Comparison of ENCODE assay signal across 1 cellular context in the genomic region with DNA sequence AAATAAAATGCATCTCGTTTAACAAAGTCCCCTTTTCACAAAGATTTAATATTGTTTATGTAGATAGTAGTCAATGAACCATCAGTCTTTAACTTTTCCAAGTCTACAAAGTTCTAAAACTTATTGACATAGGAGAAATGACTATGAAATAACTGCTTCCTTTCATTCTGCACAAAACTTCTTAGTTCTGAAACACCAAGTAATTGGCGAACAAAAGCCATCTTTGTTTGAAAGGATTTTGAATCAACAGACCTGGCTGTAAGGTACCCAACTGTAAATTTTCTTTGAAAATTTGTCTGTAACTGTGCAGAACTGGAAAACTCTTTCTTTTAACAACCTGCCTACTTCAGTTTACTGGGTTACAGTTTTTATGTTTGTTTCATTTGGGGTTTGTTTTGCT.
TF ChIP-seq lines count a peak whose summit lies in the region.

No MANE protein-coding gene starts in this region.

TF ChIP-seq in HCT116, 20 proteins besides CTCF, POLR2A, EP300 and RAD21:
- TF ChIP-seq MAX (IDR thresholded peaks at IDR 0.05), result no peak
- TF ChIP-seq EGR1 (IDR thresholded peaks at IDR 0.05; ENCODE audit: low read depth), result no peak
- no peak for TF ChIP-seq ZNF274 (IDR thresholded peaks at IDR 0.05; ENCODE audit: low read depth, low read length)
- TF ChIP-seq, protein P1, sequence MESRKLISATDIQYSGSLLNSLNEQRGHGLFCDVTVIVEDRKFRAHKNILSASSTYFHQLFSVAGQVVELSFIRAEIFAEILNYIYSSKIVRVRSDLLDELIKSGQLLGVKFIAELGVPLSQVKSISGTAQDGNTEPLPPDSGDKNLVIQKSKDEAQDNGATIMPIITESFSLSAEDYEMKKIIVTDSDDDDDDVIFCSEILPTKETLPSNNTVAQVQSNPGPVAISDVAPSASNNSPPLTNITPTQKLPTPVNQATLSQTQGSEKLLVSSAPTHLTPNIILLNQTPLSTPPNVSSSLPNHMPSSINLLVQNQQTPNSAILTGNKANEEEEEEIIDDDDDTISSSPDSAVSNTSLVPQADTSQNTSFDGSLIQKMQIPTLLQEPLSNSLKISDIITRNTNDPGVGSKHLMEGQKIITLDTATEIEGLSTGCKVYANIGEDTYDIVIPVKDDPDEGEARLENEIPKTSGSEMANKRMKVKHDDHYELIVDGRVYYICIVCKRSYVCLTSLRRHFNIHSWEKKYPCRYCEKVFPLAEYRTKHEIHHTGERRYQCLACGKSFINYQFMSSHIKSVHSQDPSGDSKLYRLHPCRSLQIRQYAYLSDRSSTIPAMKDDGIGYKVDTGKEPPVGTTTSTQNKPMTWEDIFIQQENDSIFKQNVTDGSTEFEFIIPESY (IDR thresholded peaks at IDR 0.05; ENCODE audit: extremely low read depth, insufficient replicate concordance, low read length), result no peak
- no peak for TF ChIP-seq TCF7L2 (IDR thresholded peaks at IDR 0.05; ENCODE audit: borderline replicate concordance, extremely low read depth, insufficient read depth, insufficient read length)
- no peak for TF ChIP-seq ZFX (IDR thresholded peaks at IDR 0.05)
- TF ChIP-seq JUND (IDR thresholded peaks at IDR 0.05), result no peak
- TF ChIP-seq SP1 (IDR thresholded peaks at IDR 0.05; ENCODE audit: low read depth), result no peak
- TF ChIP-seq CBX3 (IDR thresholded peaks at IDR 0.05; ENCODE audit: low read depth), result no peak
- TF ChIP-seq, protein P2, sequence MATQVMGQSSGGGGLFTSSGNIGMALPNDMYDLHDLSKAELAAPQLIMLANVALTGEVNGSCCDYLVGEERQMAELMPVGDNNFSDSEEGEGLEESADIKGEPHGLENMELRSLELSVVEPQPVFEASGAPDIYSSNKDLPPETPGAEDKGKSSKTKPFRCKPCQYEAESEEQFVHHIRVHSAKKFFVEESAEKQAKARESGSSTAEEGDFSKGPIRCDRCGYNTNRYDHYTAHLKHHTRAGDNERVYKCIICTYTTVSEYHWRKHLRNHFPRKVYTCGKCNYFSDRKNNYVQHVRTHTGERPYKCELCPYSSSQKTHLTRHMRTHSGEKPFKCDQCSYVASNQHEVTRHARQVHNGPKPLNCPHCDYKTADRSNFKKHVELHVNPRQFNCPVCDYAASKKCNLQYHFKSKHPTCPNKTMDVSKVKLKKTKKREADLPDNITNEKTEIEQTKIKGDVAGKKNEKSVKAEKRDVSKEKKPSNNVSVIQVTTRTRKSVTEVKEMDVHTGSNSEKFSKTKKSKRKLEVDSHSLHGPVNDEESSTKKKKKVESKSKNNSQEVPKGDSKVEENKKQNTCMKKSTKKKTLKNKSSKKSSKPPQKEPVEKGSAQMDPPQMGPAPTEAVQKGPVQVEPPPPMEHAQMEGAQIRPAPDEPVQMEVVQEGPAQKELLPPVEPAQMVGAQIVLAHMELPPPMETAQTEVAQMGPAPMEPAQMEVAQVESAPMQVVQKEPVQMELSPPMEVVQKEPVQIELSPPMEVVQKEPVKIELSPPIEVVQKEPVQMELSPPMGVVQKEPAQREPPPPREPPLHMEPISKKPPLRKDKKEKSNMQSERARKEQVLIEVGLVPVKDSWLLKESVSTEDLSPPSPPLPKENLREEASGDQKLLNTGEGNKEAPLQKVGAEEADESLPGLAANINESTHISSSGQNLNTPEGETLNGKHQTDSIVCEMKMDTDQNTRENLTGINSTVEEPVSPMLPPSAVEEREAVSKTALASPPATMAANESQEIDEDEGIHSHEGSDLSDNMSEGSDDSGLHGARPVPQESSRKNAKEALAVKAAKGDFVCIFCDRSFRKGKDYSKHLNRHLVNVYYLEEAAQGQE (IDR thresholded peaks at IDR 0.05; ENCODE audit: low read depth), result no peak
- no peak for TF ChIP-seq SIN3A (IDR thresholded peaks at IDR 0.05; ENCODE audit: low read depth)
- TF ChIP-seq YY1 (IDR thresholded peaks at IDR 0.05; ENCODE audit: extremely low read depth, insufficient replicate concordance, low read depth, low read length), result no peak
- TF ChIP-seq CEBPB (IDR thresholded peaks at IDR 0.05; ENCODE audit: low read depth), result no peak
- TF ChIP-seq SRF (IDR thresholded peaks at IDR 0.05; ENCODE audit: low read depth), result no peak
- TF ChIP-seq ELF1 (IDR thresholded peaks at IDR 0.05; ENCODE audit: borderline replicate concordance, low read depth), result no peak
